ENCODE assay signal across 2 cellular contexts in the genomic region with DNA sequence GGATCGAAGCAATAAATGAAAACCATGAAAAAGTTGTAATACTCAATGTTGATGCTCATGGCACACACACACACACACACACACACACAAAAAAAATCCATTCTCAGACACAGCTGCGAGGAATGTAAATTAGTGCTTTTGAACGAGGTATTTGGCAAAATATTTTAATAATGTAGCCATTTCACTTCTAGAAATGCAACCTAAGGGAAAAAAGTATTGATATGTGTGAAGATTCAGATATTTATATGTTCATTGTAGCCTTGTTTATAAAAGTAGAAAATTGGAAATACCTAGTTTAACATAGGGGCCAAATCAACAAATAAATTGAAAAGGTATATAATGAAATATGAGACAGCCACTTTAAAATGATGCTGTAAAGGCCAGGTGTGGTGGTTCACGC.
TF ChIP-seq lines count a peak whose summit lies in the region.

No MANE protein-coding gene starts in this region.

TF ChIP-seq in HepG2, 621 proteins besides CTCF, POLR2A, EP300 and RAD21:
- peak in 1 of 2 experiments; percentile 60; a peak in 2 of 4 replicates for TF ChIP-seq MAFK (conservative IDR thresholded peaks at IDR 0.05 in 1 of 2, IDR thresholded peaks at IDR 0.05 in 1 of 2; ENCODE audit: low read length in 2 of 2)
- TF ChIP-seq, protein P1, sequence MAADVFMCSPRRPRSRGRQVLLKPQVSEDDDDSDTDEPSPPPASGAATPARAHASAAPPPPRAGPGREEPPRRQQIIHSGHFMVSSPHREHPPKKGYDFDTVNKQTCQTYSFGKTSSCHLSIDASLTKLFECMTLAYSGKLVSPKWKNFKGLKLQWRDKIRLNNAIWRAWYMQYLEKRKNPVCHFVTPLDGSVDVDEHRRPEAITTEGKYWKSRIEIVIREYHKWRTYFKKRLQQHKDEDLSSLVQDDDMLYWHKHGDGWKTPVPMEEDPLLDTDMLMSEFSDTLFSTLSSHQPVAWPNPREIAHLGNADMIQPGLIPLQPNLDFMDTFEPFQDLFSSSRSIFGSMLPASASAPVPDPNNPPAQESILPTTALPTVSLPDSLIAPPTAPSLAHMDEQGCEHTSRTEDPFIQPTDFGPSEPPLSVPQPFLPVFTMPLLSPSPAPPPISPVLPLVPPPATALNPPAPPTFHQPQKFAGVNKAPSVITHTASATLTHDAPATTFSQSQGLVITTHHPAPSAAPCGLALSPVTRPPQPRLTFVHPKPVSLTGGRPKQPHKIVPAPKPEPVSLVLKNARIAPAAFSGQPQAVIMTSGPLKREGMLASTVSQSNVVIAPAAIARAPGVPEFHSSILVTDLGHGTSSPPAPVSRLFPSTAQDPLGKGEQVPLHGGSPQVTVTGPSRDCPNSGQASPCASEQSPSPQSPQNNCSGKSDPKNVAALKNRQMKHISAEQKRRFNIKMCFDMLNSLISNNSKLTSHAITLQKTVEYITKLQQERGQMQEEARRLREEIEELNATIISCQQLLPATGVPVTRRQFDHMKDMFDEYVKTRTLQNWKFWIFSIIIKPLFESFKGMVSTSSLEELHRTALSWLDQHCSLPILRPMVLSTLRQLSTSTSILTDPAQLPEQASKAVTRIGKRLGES (CRISPR knock-in tag; IDR thresholded peaks at IDR 0.05; ENCODE audit: borderline replicate concordance), result no peak
- peak; percentile 55 for TF ChIP-seq MAFF (IDR thresholded peaks at IDR 0.05; ENCODE audit: low read depth, low read length)

TF ChIP-seq in K562, 482 proteins besides CTCF, POLR2A, EP300 and RAD21:
- TF ChIP-seq CHD4 (IDR thresholded peaks at IDR 0.05; ENCODE audit: insufficient read depth, insufficient replicate concordance, low read depth, low read length, poor library complexity, severe bottlenecking), result no peak
- TF ChIP-seq ZBTB7A (IDR thresholded peaks at IDR 0.05; ENCODE audit: borderline replicate concordance, control insufficient read depth, low read depth, low read length), result no peak
- TF ChIP-seq, protein P2, sequence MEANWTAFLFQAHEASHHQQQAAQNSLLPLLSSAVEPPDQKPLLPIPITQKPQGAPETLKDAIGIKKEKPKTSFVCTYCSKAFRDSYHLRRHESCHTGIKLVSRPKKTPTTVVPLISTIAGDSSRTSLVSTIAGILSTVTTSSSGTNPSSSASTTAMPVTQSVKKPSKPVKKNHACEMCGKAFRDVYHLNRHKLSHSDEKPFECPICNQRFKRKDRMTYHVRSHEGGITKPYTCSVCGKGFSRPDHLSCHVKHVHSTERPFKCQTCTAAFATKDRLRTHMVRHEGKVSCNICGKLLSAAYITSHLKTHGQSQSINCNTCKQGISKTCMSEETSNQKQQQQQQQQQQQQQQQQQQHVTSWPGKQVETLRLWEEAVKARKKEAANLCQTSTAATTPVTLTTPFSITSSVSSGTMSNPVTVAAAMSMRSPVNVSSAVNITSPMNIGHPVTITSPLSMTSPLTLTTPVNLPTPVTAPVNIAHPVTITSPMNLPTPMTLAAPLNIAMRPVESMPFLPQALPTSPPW (CRISPR knock-in tag; IDR thresholded peaks at IDR 0.05), result no peak
- no peak for TF ChIP-seq ZNF143 (CRISPR knock-in tag; IDR thresholded peaks at IDR 0.05)
- no peak for TF ChIP-seq PHF20 (IDR thresholded peaks at IDR 0.05; ENCODE audit: partially characterized antibody)
- peak; percentile 33; the same call in 1 of the 2 replicates for TF ChIP-seq C11orf30 (IDR thresholded peaks at IDR 0.05; ENCODE audit: low read depth)
- no peak for TF ChIP-seq ZNF311 (CRISPR knock-in tag; IDR thresholded peaks at IDR 0.05)
- TF ChIP-seq PRMT5 (CRISPR knock-in tag; IDR thresholded peaks at IDR 0.05), result no peak
- TF ChIP-seq CREM (IDR thresholded peaks at IDR 0.05; ENCODE audit: low read depth), result no peak
- no peak for TF ChIP-seq HNRNPLL (IDR thresholded peaks at IDR 0.05; ENCODE audit: low read depth, low read length, poor library complexity, severe bottlenecking)
- TF ChIP-seq YY1 (IDR thresholded peaks at IDR 0.05; ENCODE audit: borderline replicate concordance in 1 of 3, control insufficient read depth in 1 of 3, extremely low read depth in 1 of 3, insufficient read depth in 3 of 3, insufficient read length in 1 of 3, insufficient replicate concordance in 2 of 3, low read depth in 1 of 3, low read length in 2 of 3), result no peak
- no peak for TF ChIP-seq ZFP36 (IDR thresholded peaks at IDR 0.05; ENCODE audit: low read depth, low read length, partially characterized antibody)
- TF ChIP-seq ZNF316 (IDR thresholded peaks at IDR 0.05), result peak; percentile 59; the same call in 1 of the 2 replicates
- no peak for TF ChIP-seq ZNF23 (CRISPR knock-in tag; IDR thresholded peaks at IDR 0.05)
- no peak for TF ChIP-seq ZSCAN29 (IDR thresholded peaks at IDR 0.05)
- peak; percentile 24; the same call in 1 of the 2 replicates for TF ChIP-seq MAFF (IDR thresholded peaks at IDR 0.05; ENCODE audit: low read length)
- TF ChIP-seq, protein P3, sequence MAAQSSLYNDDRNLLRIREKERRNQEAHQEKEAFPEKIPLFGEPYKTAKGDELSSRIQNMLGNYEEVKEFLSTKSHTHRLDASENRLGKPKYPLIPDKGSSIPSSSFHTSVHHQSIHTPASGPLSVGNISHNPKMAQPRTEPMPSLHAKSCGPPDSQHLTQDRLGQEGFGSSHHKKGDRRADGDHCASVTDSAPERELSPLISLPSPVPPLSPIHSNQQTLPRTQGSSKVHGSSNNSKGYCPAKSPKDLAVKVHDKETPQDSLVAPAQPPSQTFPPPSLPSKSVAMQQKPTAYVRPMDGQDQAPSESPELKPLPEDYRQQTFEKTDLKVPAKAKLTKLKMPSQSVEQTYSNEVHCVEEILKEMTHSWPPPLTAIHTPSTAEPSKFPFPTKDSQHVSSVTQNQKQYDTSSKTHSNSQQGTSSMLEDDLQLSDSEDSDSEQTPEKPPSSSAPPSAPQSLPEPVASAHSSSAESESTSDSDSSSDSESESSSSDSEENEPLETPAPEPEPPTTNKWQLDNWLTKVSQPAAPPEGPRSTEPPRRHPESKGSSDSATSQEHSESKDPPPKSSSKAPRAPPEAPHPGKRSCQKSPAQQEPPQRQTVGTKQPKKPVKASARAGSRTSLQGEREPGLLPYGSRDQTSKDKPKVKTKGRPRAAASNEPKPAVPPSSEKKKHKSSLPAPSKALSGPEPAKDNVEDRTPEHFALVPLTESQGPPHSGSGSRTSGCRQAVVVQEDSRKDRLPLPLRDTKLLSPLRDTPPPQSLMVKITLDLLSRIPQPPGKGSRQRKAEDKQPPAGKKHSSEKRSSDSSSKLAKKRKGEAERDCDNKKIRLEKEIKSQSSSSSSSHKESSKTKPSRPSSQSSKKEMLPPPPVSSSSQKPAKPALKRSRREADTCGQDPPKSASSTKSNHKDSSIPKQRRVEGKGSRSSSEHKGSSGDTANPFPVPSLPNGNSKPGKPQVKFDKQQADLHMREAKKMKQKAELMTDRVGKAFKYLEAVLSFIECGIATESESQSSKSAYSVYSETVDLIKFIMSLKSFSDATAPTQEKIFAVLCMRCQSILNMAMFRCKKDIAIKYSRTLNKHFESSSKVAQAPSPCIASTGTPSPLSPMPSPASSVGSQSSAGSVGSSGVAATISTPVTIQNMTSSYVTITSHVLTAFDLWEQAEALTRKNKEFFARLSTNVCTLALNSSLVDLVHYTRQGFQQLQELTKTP (IDR thresholded peaks at IDR 0.05; ENCODE audit: low read depth in 1 of 2, partially characterized antibody in 2 of 2), result no peak
- no peak for TF ChIP-seq ESRRA (IDR thresholded peaks at IDR 0.05; ENCODE audit: borderline replicate concordance, low read depth)
TF ChIP-seq in K562: peak in this region for 3.
